2 cellular contexts compared by ENCODE assay signal in the genomic region with DNA sequence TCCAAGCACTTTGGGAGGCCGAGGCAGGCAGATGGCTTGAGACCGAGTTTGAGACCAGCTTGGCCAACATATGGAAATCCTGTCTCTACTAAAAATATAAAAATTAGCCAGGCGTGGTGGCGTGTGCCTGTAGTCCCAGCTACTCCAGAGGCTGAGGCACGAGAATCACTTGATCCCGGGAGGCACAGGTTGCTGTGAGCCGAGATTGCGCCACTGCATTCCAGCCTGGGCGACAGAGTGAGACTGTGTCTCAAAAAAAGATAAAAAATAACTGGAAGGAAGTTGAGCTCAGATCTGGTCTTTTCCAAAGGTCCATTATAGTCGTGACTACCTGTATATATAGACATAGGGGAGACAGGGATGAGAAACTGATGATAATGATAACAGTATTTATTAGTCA.
TF ChIP-seq lines count a peak whose summit lies in the region.

No MANE protein-coding gene starts in this region.

TF ChIP-seq in Ishikawa, 13 proteins besides CTCF, POLR2A, EP300 and RAD21:
- TF ChIP-seq TEAD4 (IDR thresholded peaks at IDR 0.05) = peak; percentile 40
- peak; percentile 78 for TF ChIP-seq CEBPB (IDR thresholded peaks at IDR 0.05)

TF ChIP-seq in HepG2, 621 proteins besides CTCF, POLR2A, EP300 and RAD21:
- peak; percentile 36 for TF ChIP-seq TEAD3 (CRISPR knock-in tag; optimal IDR thresholded peaks at IDR 0.05; ENCODE audit: borderline replicate concordance)
- TF ChIP-seq CEBPG (CRISPR knock-in tag; IDR thresholded peaks at IDR 0.05) = peak; percentile 33; the same call in 1 of the 2 replicates
- TF ChIP-seq CEBPB (IDR thresholded peaks at IDR 0.05; ENCODE audit: borderline replicate concordance, low read depth, low read length) = 0 out of 2 replicates have a peak, but pooled peaks have one; percentile 7
